Comparison of ENCODE assay signal across 30 cellular contexts in the genomic region with DNA sequence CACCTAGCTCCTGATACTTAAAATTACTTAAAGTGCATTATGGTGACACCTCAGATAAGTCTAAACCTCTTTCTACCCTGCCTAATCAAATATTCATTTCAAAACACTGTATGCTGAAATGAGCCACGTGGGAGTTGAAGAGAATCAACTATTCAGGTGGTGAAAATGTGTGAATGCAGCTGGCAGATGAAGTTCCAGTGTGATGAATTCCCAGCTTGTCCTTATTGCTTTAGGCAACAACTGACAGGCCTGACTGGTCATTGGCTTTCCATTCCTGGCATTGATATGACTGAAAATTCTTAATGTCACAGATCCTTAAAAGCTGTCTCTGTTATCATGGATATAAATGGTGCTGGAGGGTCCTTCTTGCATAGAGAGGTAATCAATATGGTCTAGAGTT.
"Had no signal": no experiment of that assay in that cellular context is flagged by ENCODE, and none has a peak within 500 bp of the region (broad histone marks: within the 10 kb centered on the region; RNA-seq: fewer than 3 reads in every experiment).

No MANE protein-coding gene starts in this region.

- H3K27ac ChIP-seq: PC-9, SK-N-MC, WERI-Rb-1 had no signal

- DNase-seq: activated CD4-positive, alpha-beta memory T cell treated with anti-CD3 and anti-CD28 coated beads, Interleukin-2, amount 10 ng/mL, durations not matched to agents 7 days and 5 days; activated CD4-positive, alpha-beta T cell treated with anti-CD3 and anti-CD28 coated beads for 1 hour; activated CD4-positive, alpha-beta T cell treated with anti-CD3 and anti-CD28 coated beads for 48 hours; activated CD4-positive, CD25-positive, alpha-beta regulatory T cell; activated CD8-positive, alpha-beta memory T cell treated with anti-CD3 and anti-CD28 coated beads for 24 hours; activated CD8-positive, alpha-beta memory T cell treated with anti-CD3 and anti-CD28 coated beads, Interleukin-2, amount 10 ng/mL, durations not matched to agents 7 days and 5 days; activated CD8-positive, alpha-beta memory T cell treated with anti-CD3 and anti-CD28 coated beads, Interleukin-2, amount 50 U/mL, for 48 hours; activated effector memory CD4-positive, alpha-beta T cell treated with Interleukin-2 at 50 U/mL for 16 hours; activated naive CD4-positive, alpha-beta T cell treated with anti-CD3 and anti-CD28 coated beads, Interleukin-2, amount 10 ng/mL, durations not matched to agents 7 days and 5 days; activated naive CD8-positive, alpha-beta T cell treated with anti-CD3 and anti-CD28 coated beads, Interleukin-2, amount 50 U/mL, for 24 hours; activated T-cell treated with anti-CD3 and anti-CD28 coated beads, Interleukin-2, amount 50 U/mL, for 48 hours; anterior cingulate cortex; caudate nucleus; NCI-H1092 treated with DMSO at 0.1 percent for 48 hours; NCI-H1417; NCI-H146; NCI-H187; NCI-H2029 treated with DMSO at 0.1 percent for 48 hours; NCI-H2107; NCI-H226; NCI-H446 treated with DMSO at 0.1 percent for 48 hours; NCI-H524; PC-9; Right ventricle myocardium superior; T1000; WERI-Rb-1 had no signal

- FAIRE-seq: bronchial epithelial cell, K562, RCC 7860 had no signal

- H3K4me2 ChIP-seq: PC-9 had no signal

- ATAC-seq: activated CD8-positive, alpha-beta memory T cell treated with anti-CD3 and anti-CD28 coated beads, Interleukin-2, amount 10 ng/mL, durations not matched to agents 7 days and 5 days; activated naive CD8-positive, alpha-beta T cell treated with anti-CD3 and anti-CD28 coated beads, Interleukin-2, amount 50 U/mL, for 24 hours; K562 had no signal

- H3K4me3 ChIP-seq: K562, PC-9, SK-N-MC had no signal
